ENCODE assay signal across 8 cellular contexts in the genomic region with DNA sequence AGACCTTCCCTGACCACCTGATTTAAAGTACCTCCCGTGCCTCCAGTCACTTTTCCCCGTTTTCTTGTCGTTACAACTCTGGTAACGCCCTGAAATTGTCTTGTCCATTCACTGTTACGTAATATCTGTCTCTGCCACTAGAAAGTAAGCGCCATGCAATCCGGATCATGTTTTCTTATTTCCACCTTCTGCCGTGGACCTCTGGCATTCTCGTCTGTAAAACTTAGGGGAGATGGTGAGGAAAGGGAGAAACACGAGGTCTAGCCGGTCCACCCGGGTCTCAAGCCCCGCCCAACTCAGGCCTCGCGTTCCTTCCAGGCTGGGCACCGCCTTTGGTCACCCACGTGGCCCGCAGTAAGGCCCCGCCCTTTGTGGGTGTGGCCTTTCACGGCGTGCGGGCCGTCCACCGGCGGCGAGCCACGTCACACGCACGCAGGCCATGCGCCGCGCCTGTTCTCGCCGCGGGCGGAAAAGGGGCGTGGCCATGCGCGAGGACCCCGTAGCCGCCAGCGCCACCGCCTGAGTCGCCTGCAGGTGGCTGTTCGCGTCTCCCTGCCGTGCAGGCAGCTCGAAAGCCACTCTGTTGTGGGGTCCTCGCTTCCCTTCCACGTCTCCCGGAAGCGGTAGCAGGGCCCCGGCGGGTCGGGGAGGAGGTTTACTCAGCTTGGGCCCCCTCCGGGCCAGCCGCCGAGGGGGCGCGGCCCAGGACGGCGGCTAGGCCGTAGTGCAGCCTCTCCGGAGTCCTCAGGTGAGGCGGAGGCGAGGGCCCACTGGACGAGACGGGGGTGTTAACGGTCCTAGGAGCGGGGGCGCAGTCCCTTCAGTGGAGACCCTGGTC. TPM values are rescaled to one million over a fixed set of nuclear protein-coding genes. Genes with fewer than 3 reads are reported as not detected.
A peak's percentile ranks its signal among the peaks of the same experiment; 100 is the strongest.
DNase-seq lines count a peak whose midpoint lies in the region; ATAC-seq, FAIRE-seq and TF ChIP-seq lines count a peak whose summit lies in the region.

TSS of gene GOLGA5 (plus strand) at position 597 of the 838 bp plus-strand sequence. CDS start 3,133 bp downstream, outside the sequence.

- no peaks in the 10 kb centered on the region for H3K27me3 ChIP-seq in adrenal gland
- H3K27me3 ChIP-seq in trophoblast cell (ENCODE audit: insufficient read depth, low read length), result no peaks in the 10 kb centered on the region
- H3K27me3 ChIP-seq in transverse colon, result no peaks in the 10 kb centered on the region

- peak within 1 kb of the TSS; percentile 56 for H4K12ac ChIP-seq in trophoblast cell (ENCODE audit: low read depth, low read length)

- H2BK12ac ChIP-seq in trophoblast cell (ENCODE audit: low read length), result no peak within 1 kb of the TSS

- TF ChIP-seq CTCF in adrenal gland (IDR thresholded peaks at IDR 0.05), result peak in 3 of 6 experiments; percentile 31 to 48 (median 38)
- TF ChIP-seq CTCF in transverse colon (IDR thresholded peaks at IDR 0.05), result peak in 1 of 5 experiments; percentile 57

- H3K4me1 ChIP-seq in adrenal gland (replicated peaks in 1 of 2) (peaks cover 12 to 21% of the 10 kb centered on the region in 2 donors), trophoblast cell (ENCODE audit: control insufficient read depth in 1 of 2, insufficient read depth in 2 of 2, low read length in 2 of 2) (no peaks in the 10 kb centered on the region), transverse colon (peaks cover 8 to 28% (median 20%) of the 10 kb centered on the region in 4 donors)

- H4K91ac ChIP-seq in trophoblast cell (ENCODE audit: low read depth, low read length), result peak within 1 kb of the TSS; percentile 75

- H3K4ac ChIP-seq in trophoblast cell (ENCODE audit: low read depth, low read length), result peak within 1 kb of the TSS; percentile 90

- DNase-seq in GM12892 (ENCODE audit: insufficient read length), result peak; percentile 81
- DNase-seq in NCI-H146 (lab: John Stamatoyannopoulos, UW), result peak; percentile 98
- DNase-seq in T-helper 1 cell, result peak; percentile 96 to 99 (median 97)
- DNase-seq in adrenal gland, result peak; percentile 97 to 99 (median 98)
- peak; percentile 99 for DNase-seq in cardiac septum (ENCODE audit: low spot score)
- peak; percentile 99 to 100 for DNase-seq in trophoblast cell
- peak; percentile 99 for DNase-seq in transverse colon

- H3K4me3 ChIP-seq in adrenal gland, result peak within 1 kb of the TSS; percentile 66 to 99 (median 84)
- peak within 1 kb of the TSS; percentile 88 for H3K4me3 ChIP-seq in trophoblast cell (ENCODE audit: low read depth, low read length)
- peak within 1 kb of the TSS; percentile 88 to 99 (median 92) for H3K4me3 ChIP-seq in transverse colon

- H3K27ac ChIP-seq in adrenal gland (peak within 1 kb of the TSS; percentile 45 to 91 (median 81)), trophoblast cell (ENCODE audit: low read depth, low read length) (peak within 1 kb of the TSS; percentile 83), transverse colon (peak within 1 kb of the TSS; percentile 89 to 96 (median 92))

- H3K14ac ChIP-seq in trophoblast cell (ENCODE audit: low read length), result peak within 1 kb of the TSS; percentile 78

- peak; percentile 96 for ATAC-seq in HG02852 (IDR thresholded peaks at IDR 0.05; ENCODE audit: unreplicated experiment)

- H3K9me3 ChIP-seq in adrenal gland (replicated peaks in 1 of 3) (peaks cover 0 to 8% (median 5%) of the 10 kb centered on the region in 3 donors), trophoblast cell (ENCODE audit: insufficient read depth, low read depth, low read length) (no peaks in the 10 kb centered on the region), transverse colon (peaks cover 15 to 16% of the 10 kb centered on the region in 2 donors)

- H2BK5ac ChIP-seq in trophoblast cell (ENCODE audit: low read depth, low read length, poor library complexity), result peak within 1 kb of the TSS; percentile 80

- H4K8ac ChIP-seq in trophoblast cell (ENCODE audit: low read depth, low read length), result peak within 1 kb of the TSS; percentile 86

- TF ChIP-seq POLR2A in GM12892 (IDR thresholded peaks at IDR 0.05; ENCODE audit: low read depth, low read length) (peak; percentile 85), adrenal gland (IDR thresholded peaks at IDR 0.05) (peak; percentile 63 to 84), transverse colon (IDR thresholded peaks at IDR 0.05) (peak; percentile 83)

- peak within 1 kb of the TSS; percentile 72 for H3K9ac ChIP-seq in trophoblast cell (ENCODE audit: low read length)

- H3K36me3 ChIP-seq in adrenal gland (replicated peaks in 1 of 2) (peaks cover 0 to 16% of the 10 kb centered on the region in 2 donors), trophoblast cell (ENCODE audit: control insufficient read depth in 1 of 2, insufficient read depth in 2 of 2, low read length in 2 of 2) (peaks cover 3 to 11% of the 10 kb centered on the region in 2 experiments), transverse colon (peaks cover 0 to 14% (median 4%) of the 10 kb centered on the region in 4 donors)

- H3K79me2 ChIP-seq in trophoblast cell (ENCODE audit: control insufficient read depth, insufficient read depth, low read length, poor library complexity), result peaks cover 7% of the 10 kb centered on the region

- peak within 1 kb of the TSS; percentile 52 for H3K18ac ChIP-seq in trophoblast cell (ENCODE audit: low read length)

- TF ChIP-seq EP300 in transverse colon (IDR thresholded peaks at IDR 0.05; ENCODE audit: low read depth), result no peak

- in situ Hi-C loops in transverse colon (cut with MboI; ENCODE audit: low pct_ligation_motif_present in 1 of 4, low pct_unique_long_range_greater_than_20kb in 1 of 4, low sequenced_read_pairs in 3 of 4), result loop anchor here in 1 of 4 donors (25.0 kb wide), 1 partner anchor 107 kb away; no protein-coding TSS in a partner anchor

- FAIRE-seq in GM12892 (lab: Jason Lieb, UNC), result peak; percentile 100

- H2BK120ac ChIP-seq in trophoblast cell (ENCODE audit: insufficient read depth, low read length, poor library complexity), result peak within 1 kb of the TSS; percentile 46

- intact Hi-C loops in adrenal gland (cut with DNase I) (no loop called here), cardiac septum (cut with DNase I) (no loop called here), transverse colon (cut with DNase I; ENCODE audit: low total_unique reads) (no loop called here)

- H2AFZ ChIP-seq in trophoblast cell (ENCODE audit: insufficient read depth, low read length, poor library complexity), result peak within 1 kb of the TSS; percentile 59

- no peak within 1 kb of the TSS for H3K23ac ChIP-seq in trophoblast cell (ENCODE audit: low read length)

- 1 to 2% (median 1%) methylated on average over 18 to 71 of the region's 71 CpGs for WGBS in adrenal gland, 4 donors
- no CpG with 5 or more reads among the region's 71 CpGs for WGBS in trophoblast cell (ENCODE audit: extremely low coverage, insufficient coverage, insufficient read length)
- WGBS in transverse colon (ENCODE audit: low coverage in 1 of 2), 2 donors, result 1 to 2% methylated on average over 9 to 66 of the region's 71 CpGs

- H3K79me1 ChIP-seq in trophoblast cell (ENCODE audit: low read length), result peaks cover 10% of the 10 kb centered on the region

- H2AK5ac ChIP-seq in trophoblast cell (ENCODE audit: low read length), result peak within 1 kb of the TSS; percentile 52

- peak within 1 kb of the TSS; percentile 72 for H3K4me2 ChIP-seq in trophoblast cell (ENCODE audit: low read length)

RNA-seq across cellular contexts. Expression of gene GOLGA5, which starts in this region (rescaled TPM):
- polyA plus RNA-seq in GM12892 (2012; ENCODE audit: missing spikeins), result 19.8 TPM
- total RNA-seq in adrenal gland, result 10 to 100 TPM; 24.6 to 55.0 (median 33.0) TPM
- 10 to 100 TPM; 33.4 to 85.1 (median 43.5) TPM for polyA plus RNA-seq in adrenal gland
- total RNA-seq in cardiac septum, result 24.2 TPM
- 59.8 and 60.5 TPM in 2 replicates for polyA plus RNA-seq in trophoblast cell (2013)
- 10 to 100 TPM; 15.9 to 38.1 (median 30.3) TPM for total RNA-seq in transverse colon

Comparison
In these comparisons a context has a peak if more than half of its experiments do, and no peak if none do; other contexts are left out.
1. Peak in every context shown above with its lines: DNase-seq, ATAC-seq, H3K4me3 ChIP-seq and H3K27ac ChIP-seq.